1 cellular context compared by ENCODE assay signal in genomic region chrX:152641996-152642395, GRCh38.
TF ChIP-seq lines count a peak whose summit lies in the region.

No MANE protein-coding gene starts in this region.

TF ChIP-seq in IMR-90, 13 proteins besides CTCF, POLR2A, EP300 and RAD21 (continued from another document):
- TF ChIP-seq ELK1 (IDR thresholded peaks at IDR 0.05; ENCODE audit: borderline replicate concordance, low read depth, low read length) (no peak), RFX5 (IDR thresholded peaks at IDR 0.05; ENCODE audit: low read depth, low read length) (no peak), MXI1 (IDR thresholded peaks at IDR 0.05; ENCODE audit: borderline replicate concordance, low read depth, low read length) (no peak), BHLHE40 (IDR thresholded peaks at IDR 0.05; ENCODE audit: low read depth, low read length) (no peak), FOS (IDR thresholded peaks at IDR 0.05; ENCODE audit: low read depth, low read length) (no peak), SMC3 (IDR thresholded peaks at IDR 0.05; ENCODE audit: low read depth, low read length) (0 out of 2 replicates have a peak, but pooled peaks have one; percentile 10)
